In genomic region chr3:31952205-31952604, GRCh38 we compare ENCODE assay signal across 11 cellular contexts.
DNase-seq lines count a peak whose midpoint lies in the region; ATAC-seq and TF ChIP-seq lines count a peak whose summit lies in the region.
"Had no signal": no experiment of that assay in that cellular context is flagged by ENCODE, and none has a peak within 500 bp of the region (broad histone marks: within the 10 kb centered on the region; RNA-seq: fewer than 3 reads in every experiment).

No MANE protein-coding gene starts in this region.

- H3K9me2 ChIP-seq in DOHH2 (replicated peaks; ENCODE audit: control insufficient read depth, low read length): no peaks in the 10 kb centered on the region

- no peak for TF ChIP-seq CTCF in DOHH2 (IDR thresholded peaks at IDR 0.05; ENCODE audit: low read depth, low read length, poor library complexity, severe bottlenecking)

- peaks cover 86% of the 10 kb centered on the region for H3K79me2 ChIP-seq in DOHH2 (ENCODE audit: control insufficient read depth, low read length)

- peaks cover 98% of the 10 kb centered on the region for H3K4me1 ChIP-seq in DOHH2 (ENCODE audit: control insufficient read depth, low read length)
- H3K4me1 ChIP-seq: sigmoid colon had no signal

- H3K4me3 ChIP-seq in DOHH2 (ENCODE audit: low read length): peak overlapping the region; percentile 65
- H3K4me3 ChIP-seq: sigmoid colon had no signal

- H3K9me3 ChIP-seq in DOHH2 (ENCODE audit: control insufficient read depth, insufficient read depth, low read length): peaks cover 16% of the 10 kb centered on the region

- peak overlapping the region; percentile 87 for H3K4me2 ChIP-seq in DOHH2 (ENCODE audit: low read length)

- DNase-seq in middle frontal gyrus (ENCODE audit: extremely low spot score, low spot score) (no peak), DMS153 treated with DMSO at 0.1 percent for 48 hours (lab: John Stamatoyannopoulos, UW; ENCODE audit: unreplicated experiment) (no peak), epidermal melanocyte (ENCODE audit: insufficient read length, low spot score) (no peak)
- DNase-seq in NK-92 treated with Interleukin-12 subunit alpha and Interleukin-12 subunit beta, amount 100 ng/mL, for 24 hours (lab: John Stamatoyannopoulos, UW): no peak
- DNase-seq: mammary epithelial cell, NCI-H510A, sigmoid colon had no signal

- H4K20me1 ChIP-seq in DOHH2 (ENCODE audit: control insufficient read depth, insufficient read depth, low read depth, low read length): no peaks in the 10 kb centered on the region

- H3K27ac ChIP-seq in DOHH2 (ENCODE audit: low read depth, low read length): peak overlapping the region; percentile 98
- H3K27ac ChIP-seq: sigmoid colon had no signal

- H3F3A ChIP-seq in DOHH2 (ENCODE audit: control insufficient read depth, insufficient read depth): peaks cover 64% of the 10 kb centered on the region

- ATAC-seq in GM19328 (IDR thresholded peaks at IDR 0.05; ENCODE audit: unreplicated experiment) (peak; percentile 83), HG02763 (IDR thresholded peaks at IDR 0.05; ENCODE audit: unreplicated experiment) (peak; percentile 85), HG03571 (IDR thresholded peaks at IDR 0.05; ENCODE audit: unreplicated experiment) (peak; percentile 83)

- peaks cover 52% of the 10 kb centered on the region for H3K36me3 ChIP-seq in DOHH2 (ENCODE audit: control insufficient read depth, low read length)
- H3K36me3 ChIP-seq: sigmoid colon had no signal

- H3K27me3 ChIP-seq in DOHH2 (ENCODE audit: control insufficient read depth, low read length): no peaks in the 10 kb centered on the region
- H3K27me3 ChIP-seq: sigmoid colon had no signal
